In the genomic region with DNA sequence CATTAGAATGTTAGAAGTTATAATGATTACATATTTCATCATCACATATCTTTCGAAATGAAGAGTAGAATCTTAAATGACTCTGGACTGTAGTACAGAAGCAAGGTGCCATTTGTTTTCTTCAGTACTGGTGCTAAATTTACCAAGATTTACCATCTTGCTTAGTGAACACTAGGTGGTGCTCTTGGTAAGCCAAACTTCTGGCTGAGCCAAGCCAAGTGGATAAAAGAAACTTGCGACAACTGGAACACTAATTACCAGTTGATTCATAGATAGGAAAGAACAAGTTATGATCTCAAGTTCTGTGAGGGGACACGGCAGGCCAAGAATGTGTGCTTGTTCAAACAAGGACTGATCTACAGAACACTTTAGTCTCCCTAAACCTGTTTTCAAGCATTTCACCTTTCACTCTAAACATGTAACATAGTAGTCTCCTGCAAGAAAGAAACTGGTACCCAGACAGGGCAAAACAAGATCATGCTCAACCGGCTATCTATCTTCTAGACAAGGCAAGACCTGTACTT, we compare ENCODE assay signal across 8 cellular contexts. TPM values are rescaled to one million over a fixed set of nuclear protein-coding genes. Genes with fewer than 3 reads are reported as not detected.
DNase-seq lines count a peak whose midpoint lies in the region; TF ChIP-seq lines count a peak whose summit lies in the region.

No MANE protein-coding gene starts in this region.

- TF ChIP-seq CTCF in A673 (conservative IDR thresholded peaks at IDR 0.05; ENCODE audit: low read depth, low read length) (peak; percentile 81), MCF 10A (IDR thresholded peaks at IDR 0.05; ENCODE audit: unreplicated experiment) (peak; percentile 96)

- no peaks in the 10 kb centered on the region for H3K27me3 Mint-ChIP-seq in MCF 10A (ENCODE audit: insufficient read depth, unreplicated experiment)

- no peaks in the 10 kb centered on the region for H3K9me3 ChIP-seq in A673 (ENCODE audit: low read depth, low read length, poor library complexity, severe bottlenecking)
- H3K9me3 ChIP-seq in HAP-1: no peaks in the 10 kb centered on the region

- H3K4me1 Mint-ChIP-seq in MCF 10A (ENCODE audit: insufficient read depth, unreplicated experiment): peaks cover 17% of the 10 kb centered on the region

- no peaks in the 10 kb centered on the region for H3K27me3 ChIP-seq in A673 (replicated peaks; ENCODE audit: insufficient read depth, low read depth, low read length, poor library complexity)
- no peaks in the 10 kb centered on the region for H3K27me3 ChIP-seq in HAP-1 (ENCODE audit: low read depth)

- DNase-seq in A673 (ENCODE audit: low spot score) (peak; percentile 80), GM04504 (ENCODE audit: low read depth) (peak; percentile 42), HAP-1 (ENCODE audit: low spot score in 2 of 2) (peak; percentile 47 to 77), M059J (ENCODE audit: low read depth) (peak; percentile 71), RPMI7951 (ENCODE audit: low read depth) (peak; percentile 68), MCF 10A (ENCODE audit: unreplicated experiment) (peak; percentile 88), iris pigment epithelial cell (ENCODE audit: low read depth) (peak; percentile 75)
- peak; percentile 46 for DNase-seq in stimulated activated CD4-positive, alpha-beta T cell treated with anti-CD3 and anti-CD28 coated beads, Interleukin-4, amount 100 ng/mL, for 24 hours

- CTCF ChIA-PET in A673 (lab: Charles Lee) (interaction anchor here (1.2 kb wide), 1 partner anchor 226 kb away, joined by 7 read pairs; no protein-coding TSS in a partner anchor), MCF 10A (lab: Yijun Ruan, JAX) (interaction anchor here (0.6 to 4.3 kb wide), 63 partner anchors 8 to 1245 kb away, joined by 3 to 46 read pairs (median 4); a partner anchor contains a TSS)

- in situ Hi-C loops in HAP-1 (cut with MboI; ENCODE audit: low sequenced_read_pairs): loop anchor here (5.0 kb wide), 1 partner anchor 229 kb away; no protein-coding TSS in a partner anchor

- H3K27ac ChIP-seq in A673 (ENCODE audit: low read depth, low read length, poor library complexity, severe bottlenecking): no peak overlapping the region

- no peak overlapping the region for H3K27ac Mint-ChIP-seq in MCF 10A (ENCODE audit: low read depth, unreplicated experiment)

- no peaks in the 10 kb centered on the region for H3K4me1 ChIP-seq in A673 (ENCODE audit: insufficient read depth, low read length, poor library complexity, severe bottlenecking)
- peaks cover 8% of the 10 kb centered on the region for H3K4me1 ChIP-seq in HAP-1

- no peak overlapping the region for H3K4me3 Mint-ChIP-seq in MCF 10A (ENCODE audit: unreplicated experiment)

- intact Hi-C loops in A673 (cut with micrococcal nuclease; ENCODE audit: unreplicated experiment): loop anchor here (1.0 kb wide), 1 partner anchor 232 kb away; no protein-coding TSS in a partner anchor
- intact Hi-C loops in MCF 10A (cut with micrococcal nuclease): loop anchor here (1.0 kb wide), 4 partner anchors 192 to 246 kb away; no protein-coding TSS in a partner anchor

- peaks cover 56% of the 10 kb centered on the region for H3K36me3 Mint-ChIP-seq in MCF 10A (ENCODE audit: insufficient read depth, unreplicated experiment)

- H3K36me3 ChIP-seq in A673 (ENCODE audit: insufficient read depth, low read length, poor library complexity, severe bottlenecking) (peaks cover 6% of the 10 kb centered on the region), HAP-1 (replicated peaks) (peaks cover 6% of the 10 kb centered on the region)

- no peaks in the 10 kb centered on the region for H3K9me3 Mint-ChIP-seq in MCF 10A (ENCODE audit: unreplicated experiment)

- no peak overlapping the region for H3K4me3 ChIP-seq in A673 (ENCODE audit: low read depth, low read length, poor library complexity, severe bottlenecking)
- H3K4me3 ChIP-seq in HAP-1: no peak overlapping the region

- POLR2A ChIA-PET in A673 (lab: Charles Lee; ENCODE audit: low non-redundant PET): no interaction called here
- POLR2A ChIA-PET in MCF 10A (lab: Yijun Ruan, JAX): interaction anchor here (0.6 to 7.5 kb wide), 20 partner anchors 9 to 252 kb away, joined by 3 to 169 read pairs (median 6); a partner anchor contains a TSS

- BruUV-seq in A673 (replicated peaks; lab: Mats Ljungman, UMichigan) (no TSS peak), MCF 10A (replicated peaks; lab: Mats Ljungman, UMichigan) (no TSS peak)

RNA-seq across cellular contexts. Expression of a gene that starts 19.8 kb away (rescaled TPM):
- total RNA-seq in A673 (2021): 21.6 and 27.2 TPM in 2 replicates
- total RNA-seq in M059J (2014; rRNA removed; shearing (Covaris generic)): 19.0 and 20.1 TPM in 2 replicates
- 15.1 and 16.5 TPM in 2 replicates for total RNA-seq in RPMI7951 (2014; rRNA removed; shearing (Covaris generic))
- total RNA-seq in MCF 10A (2022): 30.4 and 36.9 TPM in 2 replicates

RNA-seq across cellular contexts. Expression of a gene that starts 20.2 kb away (rescaled TPM):
- total RNA-seq in A673 (2021) (13.0 and 13.8 TPM in 2 replicates), MCF 10A (2022) (24.0 and 28.5 TPM in 2 replicates)
- 10.8 and 13.3 TPM in 2 replicates for total RNA-seq in M059J (2014; rRNA removed; shearing (Covaris generic))
- 9.8 and 10.3 TPM in 2 replicates for total RNA-seq in RPMI7951 (2014; rRNA removed; shearing (Covaris generic))
